7 cellular contexts compared by ENCODE assay signal in the genomic region with DNA sequence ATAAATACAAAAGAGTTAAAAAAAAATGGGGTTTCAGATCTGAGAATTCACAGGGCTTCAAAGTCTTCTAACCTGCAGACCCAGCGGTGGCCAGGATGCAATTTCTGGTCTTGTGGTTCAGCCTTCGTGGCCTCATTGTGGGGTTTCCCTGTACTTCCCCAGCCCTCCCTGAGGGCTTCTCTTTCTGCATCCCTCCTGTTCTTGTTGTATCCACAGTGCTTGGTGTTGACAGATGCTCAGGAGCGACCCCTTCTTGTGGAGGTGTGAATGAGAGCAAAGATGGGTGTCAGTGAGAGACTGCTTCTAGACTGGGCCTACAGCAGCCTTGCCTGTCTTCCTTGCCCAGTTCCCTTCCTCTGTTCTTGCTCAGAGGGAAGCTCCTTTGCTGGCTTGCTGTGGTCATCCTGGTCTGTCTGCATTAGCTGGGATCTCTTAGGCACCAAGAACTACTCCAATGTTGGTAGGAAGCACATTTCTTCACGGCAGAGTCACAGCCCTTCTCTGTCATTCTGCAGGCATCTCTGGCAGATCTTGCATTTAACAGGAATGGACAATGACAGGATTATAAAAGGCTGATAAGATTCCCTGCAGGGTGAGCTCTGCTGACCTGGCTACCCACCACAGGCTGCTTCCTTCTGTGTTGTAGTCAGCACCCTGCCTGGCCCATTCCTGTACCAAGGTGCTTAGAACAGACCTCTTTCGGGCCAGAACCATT.
A peak's percentile ranks its signal among the peaks of the same experiment; 100 is the strongest.
DNase-seq lines count a peak whose midpoint lies in the region; ATAC-seq, FAIRE-seq and TF ChIP-seq lines count a peak whose summit lies in the region.

No MANE protein-coding gene starts in this region.

- in situ Hi-C loops in GM13976 (cut with MboI; ENCODE audit: low sequenced_read_pairs, unreplicated experiment) (no loop called here), Panc1 (cut with HindIII; ENCODE audit: low pct_unique_long_range_greater_than_20kb, low sequenced_read_pairs) (no loop called here)

- H3K36me3 ChIP-seq in Panc1 (ENCODE audit: control insufficient read depth, insufficient read depth, low read length), result no peaks in the 10 kb centered on the region
- H3K36me3 ChIP-seq in kidney (ENCODE audit: control insufficient read depth in 1 of 2, insufficient read depth in 2 of 2, low read length in 2 of 2), result no peaks in the 10 kb centered on the region

- intact Hi-C loops in Panc1 (cut with micrococcal nuclease; ENCODE audit: unreplicated experiment) (no loop called here), kidney (cut with DNase I) (no loop called here)

- DNase-seq in GM13976 (ENCODE audit: low spot score), result peak; percentile 73
- DNase-seq in Panc1 (ENCODE audit: low read depth, low spot score), result peak; percentile 15
- peak; percentile 5 for DNase-seq in glomerular visceral epithelial cell (ENCODE audit: extremely low spot score)
- no peak for DNase-seq in Kasumi-1 (lab: John Stamatoyannopoulos, UW)
- DNase-seq in NCI-H2227 (lab: John Stamatoyannopoulos, UW; ENCODE audit: unreplicated experiment), result no peak
- no peak for DNase-seq in kidney

- BruUV-seq in Panc1 (replicated peaks; lab: Mats Ljungman, UMichigan), result no TSS peak

- no peaks in the 10 kb centered on the region for H3K9me3 ChIP-seq in Panc1 (ENCODE audit: control insufficient read depth, insufficient read depth, low read depth, low read length)
- no peaks in the 10 kb centered on the region for H3K9me3 ChIP-seq in kidney (ENCODE audit: control insufficient read depth in 1 of 2, low read length in 2 of 2)

- no peaks in the 10 kb centered on the region for H3K4me1 ChIP-seq in Panc1 (ENCODE audit: control insufficient read depth, insufficient read depth, low read length)
- no peaks in the 10 kb centered on the region for H3K4me1 ChIP-seq in kidney (ENCODE audit: control insufficient read depth in 1 of 2, insufficient read depth in 1 of 2, low read depth in 1 of 2, low read length in 2 of 2)

- TF ChIP-seq CTCF in GM13976 (IDR thresholded peaks at IDR 0.05; ENCODE audit: borderline replicate concordance, control extremely low read depth, extremely low read depth, insufficient read depth, missing control alignments), result peak; percentile 27
- peak; percentile 51 for TF ChIP-seq CTCF in Panc1 (IDR thresholded peaks at IDR 0.05)
- no peak for TF ChIP-seq CTCF in kidney (IDR thresholded peaks at IDR 0.05; ENCODE audit: borderline replicate concordance, extremely low read depth, insufficient read depth)

- H3K27ac ChIP-seq in Panc1 (ENCODE audit: low read length) (no peak overlapping the region), kidney (ENCODE audit: low read depth in 2 of 2, low read length in 2 of 2) (no peak overlapping the region)

- H3K4me3 ChIP-seq in Panc1 (ENCODE audit: low read depth in 2 of 2, low read length in 2 of 2) (no peak overlapping the region), kidney (ENCODE audit: low read length in 2 of 2) (no peak overlapping the region)

- ATAC-seq in HG02678 (IDR thresholded peaks at IDR 0.05; ENCODE audit: unreplicated experiment) (peak; percentile 75), Panc1 (peak; percentile 74)

- FAIRE-seq in kidney (lab: Jason Lieb, UNC), result no peak

- H3K27me3 ChIP-seq in Panc1 (ENCODE audit: control insufficient read depth, insufficient read depth, low read length), result no peaks in the 10 kb centered on the region

- POLR2A ChIA-PET in Panc1 (lab: Charles Lee), result no interaction called here

- CTCF ChIA-PET in Panc1 (lab: Charles Lee), result no interaction called here

- H3K9ac ChIP-seq in kidney (ENCODE audit: low read length in 2 of 2), result no peak overlapping the region

Comparison
In these comparisons a context has a peak if more than half of its experiments do, and no peak if none do; other contexts are left out.
1. DNase-seq: peak in GM13976 (single experiment), Panc1 (single experiment) and glomerular visceral epithelial cell (single experiment); none in Kasumi-1 (0 of 2), NCI-H2227 (single experiment) and kidney (single experiment).